In the genomic region with DNA sequence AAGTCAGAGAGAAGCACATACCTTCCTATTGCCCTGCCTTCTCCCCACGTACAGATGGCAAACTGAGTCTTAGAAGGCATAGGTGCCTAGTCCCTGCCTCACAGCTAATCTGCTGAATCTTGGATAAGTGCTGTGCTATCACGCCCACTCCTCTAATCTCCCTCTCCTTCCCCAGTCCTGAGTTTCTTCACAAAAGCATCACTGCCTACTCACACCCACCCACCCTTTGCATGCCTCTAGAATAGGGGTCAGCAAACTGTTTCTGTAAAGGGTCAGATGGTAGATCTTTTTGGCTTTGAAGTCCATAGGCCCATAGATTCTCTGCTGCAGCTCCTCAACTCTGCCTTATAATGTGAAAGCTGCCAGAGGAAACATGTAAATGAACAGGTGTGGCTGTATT, we compare ENCODE assay signal across 15 cellular contexts. TPM values are rescaled to one million over a fixed set of nuclear protein-coding genes. Genes with fewer than 3 reads are reported as not detected.
DNase-seq lines count a peak whose midpoint lies in the region; ATAC-seq, FAIRE-seq and TF ChIP-seq lines count a peak whose summit lies in the region.
"Had no signal": no experiment of that assay in that cellular context is flagged by ENCODE, and none has a peak within 500 bp of the region (broad histone marks: within the 10 kb centered on the region; RNA-seq: fewer than 3 reads in every experiment).

No MANE protein-coding gene starts in this region.

- H3K9me3 Mint-ChIP-seq in CD4-positive, CD25-positive, alpha-beta regulatory T cell = no peaks in the 10 kb centered on the region
- no peaks in the 10 kb centered on the region for H3K9me3 Mint-ChIP-seq in endodermal cell

- H3K4me3 ChIP-seq in CD4-positive, CD25-positive, alpha-beta regulatory T cell (ENCODE audit: low read depth, low read length) = no peak overlapping the region
- H3K4me3 ChIP-seq in endodermal cell (ENCODE audit: low read length) = no peak overlapping the region
- H3K4me3 ChIP-seq: GM23248, tibial nerve had no signal

- TF ChIP-seq CTCF in RWPE1 (conservative IDR thresholded peaks at IDR 0.05; ENCODE audit: low read depth) (no peak), endodermal cell (conservative IDR thresholded peaks at IDR 0.05) (no peak), D721Med (IDR thresholded peaks at IDR 0.05; ENCODE audit: insufficient read depth, missing control alignments) (no peak)

- POLR2A ChIA-PET in RWPE1 (lab: Yijun Ruan, JAX; ENCODE audit: low non-redundant PET) = no interaction called here

- no peak overlapping the region for H3K9ac ChIP-seq in endodermal cell (ENCODE audit: extremely low read depth, low read length, poor library complexity, severe bottlenecking)
- H3K9ac ChIP-seq: GM23248 had no signal

- H3K27me3 Mint-ChIP-seq in CD4-positive, CD25-positive, alpha-beta regulatory T cell = peaks cover 4% of the 10 kb centered on the region
- H3K27me3 Mint-ChIP-seq in endodermal cell (ENCODE audit: insufficient read depth) = no peaks in the 10 kb centered on the region

- peak overlapping the region in 1 of 4 donors; percentile 8 for H3K4me3 Mint-ChIP-seq in CD4-positive, CD25-positive, alpha-beta regulatory T cell
- no peak overlapping the region for H3K4me3 Mint-ChIP-seq in endodermal cell

- no peak for FAIRE-seq in D721Med (lab: Jason Lieb, UNC)

- peaks cover 10 to 20% (median 16%) of the 10 kb centered on the region in 4 donors for H3K4me1 Mint-ChIP-seq in CD4-positive, CD25-positive, alpha-beta regulatory T cell
- peaks cover 29% of the 10 kb centered on the region for H3K4me1 Mint-ChIP-seq in endodermal cell

- no peaks in the 10 kb centered on the region for H3K36me3 ChIP-seq in CD4-positive, CD25-positive, alpha-beta regulatory T cell (ENCODE audit: control insufficient read depth, insufficient read depth, low read length)
- H3K36me3 ChIP-seq in endodermal cell (ENCODE audit: control insufficient read depth, insufficient read depth, low read length) = no peaks in the 10 kb centered on the region
- H3K36me3 ChIP-seq: tibial nerve had no signal

- no peaks in the 10 kb centered on the region for H3K9me3 ChIP-seq in CD4-positive, CD25-positive, alpha-beta regulatory T cell (ENCODE audit: control insufficient read depth in 2 of 2, low read length in 2 of 2)
- H3K9me3 ChIP-seq in endodermal cell (ENCODE audit: control insufficient read depth, low read length) = no peaks in the 10 kb centered on the region
- H3K9me3 ChIP-seq: tibial nerve had no signal

- H3K27me3 ChIP-seq in CD4-positive, CD25-positive, alpha-beta regulatory T cell (ENCODE audit: control insufficient read depth, insufficient read depth, low read length) = no peaks in the 10 kb centered on the region
- no peaks in the 10 kb centered on the region for H3K27me3 ChIP-seq in endodermal cell (ENCODE audit: control insufficient read depth, insufficient read depth, low read length, poor library complexity, severe bottlenecking)
- H3K27me3 ChIP-seq: tibial nerve had no signal

- CTCF ChIA-PET in RWPE1 (lab: Yijun Ruan, JAX) = interaction anchor here (0.8 to 1.5 kb wide), 3 partner anchors 9 to 25 kb away, joined by 3 to 5 read pairs (median 3); no protein-coding TSS in a partner anchor

- H3K4me1 ChIP-seq in CD4-positive, CD25-positive, alpha-beta regulatory T cell (ENCODE audit: control insufficient read depth, insufficient read depth, low read length, poor library complexity, severe bottlenecking) = peaks cover 13% of the 10 kb centered on the region
- H3K4me1 ChIP-seq in endodermal cell (ENCODE audit: control insufficient read depth, insufficient read depth, low read length) = peaks cover 9% of the 10 kb centered on the region

- no peak overlapping the region for H3K27ac ChIP-seq in CD4-positive, CD25-positive, alpha-beta regulatory T cell (ENCODE audit: insufficient read depth, low read length, poor library complexity, severe bottlenecking)
- H3K27ac ChIP-seq in RWPE1 (peak overlapping the region; percentile 97), epithelial cell of prostate (peak overlapping the region; percentile 97), endodermal cell (ENCODE audit: low read depth, low read length) (no peak overlapping the region)

- peak overlapping the region in 2 of 3 donors; percentile 38 to 78 for H3K27ac Mint-ChIP-seq in CD4-positive, CD25-positive, alpha-beta regulatory T cell
- no peak overlapping the region for H3K27ac Mint-ChIP-seq in endodermal cell

- WGBS in endodermal cell (ENCODE audit: insufficient coverage in 1 of 2, insufficient read length in 1 of 2), 2 experiments = 88% methylated on average over 2 of the region's 2 CpGs; no CpG with 5 or more reads in 1 of the 2 experiments

- DNase-seq in NCI-H82 (lab: John Stamatoyannopoulos, UW) (peak; percentile 30), NCI-H82 treated with DMSO at 0.1 percent for 48 hours (lab: John Stamatoyannopoulos, UW; ENCODE audit: unreplicated experiment) (no peak), RWPE1 (ENCODE audit: low spot score) (no peak), epithelial cell of prostate (ENCODE audit: low read depth, low spot score) (no peak), endodermal cell (no peak), D721Med (ENCODE audit: insufficient read length, low spot score) (no peak), SIG-M5 treated with dmso at 0.1 percent for 504 hours (lab: John Stamatoyannopoulos, UW; ENCODE audit: unreplicated experiment) (no peak)
- DNase-seq in CD4-positive, CD25-positive, alpha-beta regulatory T cell = no peak
- DNase-seq: GM23248; NCI-H1694 treated with DMSO at 0.1 percent for 48 hours; NCI-H524; nucleus accumbens; stimulated activated CD4-positive, alpha-beta T cell treated with anti-CD3 and anti-CD28 coated beads, Interleukin-4, amount 100 ng/mL, for 1 hour; stimulated activated CD8-positive, alpha-beta memory T cell treated with anti-CD3 and anti-CD28 coated beads, Interleukin-4, amount 100 ng/mL, for 48 hours had no signal

- no peak for ATAC-seq in CD4-positive, CD25-positive, alpha-beta regulatory T cell (ENCODE audit: low read depth in 2 of 2)

- H3K36me3 Mint-ChIP-seq in CD4-positive, CD25-positive, alpha-beta regulatory T cell = no peaks in the 10 kb centered on the region
- no peaks in the 10 kb centered on the region for H3K36me3 Mint-ChIP-seq in endodermal cell (ENCODE audit: low read depth)

RNA-seq across cellular contexts. Expression of a gene that starts 23.2 kb away (rescaled TPM):
- total RNA-seq in CD4-positive, CD25-positive, alpha-beta regulatory T cell = 162 TPM
- 10 to 100 TPM; 19.2 to 31.7 (median 22.7) TPM for polyA plus RNA-seq in CD4-positive, CD25-positive, alpha-beta regulatory T cell
- total RNA-seq in endodermal cell = 10 to 100 TPM; 33.9 to 51.9 TPM
- 4.3 TPM for polyA plus RNA-seq in endodermal cell (2013, experiment 1 of 2)
- 4.5 TPM for polyA plus RNA-seq in endodermal cell (2013, experiment 2 of 2)

Comparison
In these comparisons a context has a peak if more than half of its experiments do, and no peak if none do; other contexts are left out.
1. H3K27ac ChIP-seq: peak in RWPE1 (single experiment) and epithelial cell of prostate (single experiment); none in CD4-positive, CD25-positive, alpha-beta regulatory T cell (single experiment) and endodermal cell (single experiment).